In genomic region chr2:145166716-145167115, GRCh38 we compare ENCODE assay signal across 21 cellular contexts.
"Had no signal": no experiment of that assay in that cellular context is flagged by ENCODE, and none has a peak within 500 bp of the region (broad histone marks: within the 10 kb centered on the region; RNA-seq: fewer than 3 reads in every experiment).

No MANE protein-coding gene starts in this region.

- DNase-seq: activated CD4-positive, alpha-beta memory T cell treated with anti-CD3 and anti-CD28 coated beads for 36 hours; activated CD4-positive, alpha-beta T cell treated with anti-CD3 and anti-CD28 coated beads, Interleukin-2, amount 10 ng/mL, durations not matched to agents 24 days and 14 days; activated CD4-positive, CD25-positive, alpha-beta regulatory T cell treated with anti-CD3 and anti-CD28 coated beads, Interleukin-2, amount 50 U/mL, for 72 hours; activated CD8-positive, alpha-beta memory T cell treated with anti-CD3 and anti-CD28 coated beads, Interleukin-2, amount 50 U/mL, for 4 hours; activated effector memory CD4-positive, alpha-beta T cell treated with anti-CD3 and anti-CD28 coated beads, Interleukin-2, amount 50 U/mL, for 16 hours; activated naive CD4-positive, alpha-beta T cell treated with anti-CD3 and anti-CD28 coated beads for 36 hours; activated naive CD8-positive, alpha-beta T cell treated with anti-CD3 and anti-CD28 coated beads for 36 hours; activated T-cell treated with anti-CD3 and anti-CD28 coated beads, Interleukin-2, amount 50 U/mL, for 1 hour; brain microvascular endothelial cell; caudate nucleus; cortex of kidney; head of caudate nucleus; hypothalamus; lower lobe of right lung; mesendoderm; natural killer cell; posterior cingulate gyrus; right cardiac atrium; stimulated activated CD4-positive, alpha-beta T cell treated with anti-CD3 and anti-CD28 coated beads, Interleukin-2, amount 100 ng/mL, for 48 hours; stimulated activated naive CD4-positive, alpha-beta T cell treated with Interleukin-2 at 50 U/mL for 16 hours had no signal

- H3K9me3 ChIP-seq: lower lobe of right lung, tibial nerve had no signal

- H3K36me3 ChIP-seq: brain microvascular endothelial cell, lower lobe of right lung, tibial nerve had no signal

- H3K4me3 ChIP-seq: lower lobe of right lung, tibial nerve had no signal

- H3K4me1 ChIP-seq: lower lobe of right lung had no signal

- H3K27ac ChIP-seq: brain microvascular endothelial cell, lower lobe of right lung, tibial nerve had no signal

- H3K27me3 ChIP-seq: brain microvascular endothelial cell, tibial nerve had no signal

- ATAC-seq: lower lobe of right lung, natural killer cell, right cardiac atrium had no signal
